In the genomic region with DNA sequence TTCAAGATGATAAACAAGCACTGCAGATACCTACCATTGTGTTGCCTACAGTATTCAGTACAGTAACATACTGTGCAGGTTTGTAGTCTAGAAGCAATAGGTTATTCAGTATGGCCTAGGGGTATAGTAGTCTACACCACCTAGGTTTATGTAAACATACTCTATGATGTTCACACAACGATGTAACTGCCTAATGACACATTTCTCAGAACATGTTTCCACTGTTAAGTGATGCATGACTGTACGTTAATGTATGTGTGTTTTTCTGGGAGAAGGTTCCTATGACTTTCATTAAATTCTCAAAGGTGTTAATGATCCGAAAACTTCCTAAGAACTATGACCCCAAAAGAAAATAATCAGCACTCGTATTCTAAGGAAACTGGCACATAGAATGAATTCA, we compare ENCODE assay signal across 15 cellular contexts. TPM values are rescaled to one million over a fixed set of nuclear protein-coding genes. Genes with fewer than 3 reads are reported as not detected.
A peak's percentile ranks its signal among the peaks of the same experiment; 100 is the strongest.
DNase-seq lines count a peak whose midpoint lies in the region; ATAC-seq, FAIRE-seq and TF ChIP-seq lines count a peak whose summit lies in the region.
"Had no signal": no experiment of that assay in that cellular context is flagged by ENCODE, and none has a peak within 500 bp of the region (broad histone marks: within the 10 kb centered on the region; RNA-seq: fewer than 3 reads in every experiment).

No MANE protein-coding gene starts in this region.

- H3K4me1 ChIP-seq in SJCRH30: no peaks in the 10 kb centered on the region; the same call in 1 of the 2 replicates
- H3K4me1 ChIP-seq in heart left ventricle: peaks cover 0 to 4% (median under 1%) of the 10 kb centered on the region in 12 donors
- H3K4me1 ChIP-seq: BE2C had no signal

- H3K27me3 ChIP-seq in SJCRH30 (no peaks in the 10 kb centered on the region), heart left ventricle (no peaks in the 10 kb centered on the region)
- H3K27me3 ChIP-seq: BE2C, Peyer's patch had no signal

- H3K9me3 ChIP-seq in SJCRH30 (replicated peaks) (no peaks in the 10 kb centered on the region), heart left ventricle (no peaks in the 10 kb centered on the region)
- H3K9me3 ChIP-seq: BE2C, HAP-1, Peyer's patch had no signal

- TF ChIP-seq CTCF in epithelial cell of esophagus (IDR thresholded peaks at IDR 0.05; ENCODE audit: insufficient read depth, low read depth, low read length, missing control alignments): no peak
- no peak for TF ChIP-seq CTCF in heart left ventricle (IDR thresholded peaks at IDR 0.05)

- no peak overlapping the region for H3K4me3 ChIP-seq in epithelial cell of esophagus (ENCODE audit: low read length)
- no peak overlapping the region for H3K4me3 ChIP-seq in SJCRH30
- H3K4me3 ChIP-seq in heart left ventricle: no peak overlapping the region
- H3K4me3 ChIP-seq: HAP-1, Peyer's patch had no signal

- no peak for TF ChIP-seq POLR2A in H54 (IDR thresholded peaks at IDR 0.05; ENCODE audit: low read depth, low read length)
- TF ChIP-seq POLR2A in heart left ventricle (IDR thresholded peaks at IDR 0.05): no peak

- peak; percentile 6 for FAIRE-seq in H54 (lab: Jason Lieb, UNC)

- in situ Hi-C loops in Caki2 (cut with HindIII; ENCODE audit: low pct_unique_long_range_greater_than_20kb, low sequenced_read_pairs) (no loop called here), KBM-7 (cut with MboI; ENCODE audit: low pct_unique_long_range_greater_than_20kb, low sequenced_read_pairs) (no loop called here)

- DNase-seq in Caki2 (ENCODE audit: low read depth): peak; percentile 77
- no peak for DNase-seq in H54 (ENCODE audit: insufficient read length, low spot score)
- DNase-seq in NCI-H345 (lab: John Stamatoyannopoulos, UW): peak; percentile 84
- DNase-seq in epithelial cell of esophagus (ENCODE audit: low read depth): peak; percentile 92
- DNase-seq in SJCRH30: no peak
- DNase-seq in KBM-7: no peak
- no peak for DNase-seq in heart left ventricle
- DNase-seq: ACHN; BE2C; CD4-positive, alpha-beta memory T cell; Kasumi-1; NCI-H524 treated with DMSO at 0.1 percent for 48 hours; Peyer's patch; SHP77 treated with DMSO at 0.1 percent for 48 hours had no signal

- no peak overlapping the region for H3K27ac ChIP-seq in SJCRH30
- no peak overlapping the region for H3K27ac ChIP-seq in heart left ventricle
- H3K27ac ChIP-seq: Peyer's patch had no signal

- intact Hi-C loops in heart left ventricle (cut with DNase I): no loop called here

- H3K36me3 ChIP-seq in SJCRH30 (no peaks in the 10 kb centered on the region), heart left ventricle (no peaks in the 10 kb centered on the region)
- H3K36me3 ChIP-seq: BE2C, HAP-1, Peyer's patch had no signal

- WGBS in heart left ventricle, 4 donors: 84 to 93% (median 90%) methylated on average over 4 of the region's 4 CpGs

- ATAC-seq in heart left ventricle: no peak

RNA-seq across cellular contexts. Expression of a gene that starts 20.9 kb away (rescaled TPM):
- total RNA-seq in Caki2 (2014; rRNA removed; shearing (Covaris generic); ENCODE audit: low replicate concordance): 308 and 396 TPM in 2 replicates
- 398 and 406 TPM in 2 replicates for total RNA-seq in SJCRH30 (2014; rRNA removed; shearing (Covaris generic))
- total RNA-seq in heart left ventricle: 100 to 1,000 TPM; 397 to 784 (median 503) TPM
- 100 to 1,000 TPM; 307 to 388 TPM for polyA plus RNA-seq in heart left ventricle

RNA-seq across cellular contexts. Expression of a gene that starts 44.2 kb away (rescaled TPM):
- 9.3 and 12.6 TPM in 2 replicates for total RNA-seq in Caki2 (2014; rRNA removed; shearing (Covaris generic); ENCODE audit: low replicate concordance)
- 10.2 and 11.7 TPM in 2 replicates for total RNA-seq in SJCRH30 (2014; rRNA removed; shearing (Covaris generic))
- total RNA-seq in heart left ventricle: 10 to 100 TPM in 5 of 9 donors, 1 to 10 TPM in 4; 5.2 to 15.4 (median 10.7) TPM
- 1 to 10 TPM; 5.3 to 7.2 TPM for polyA plus RNA-seq in heart left ventricle

Comparison
In these comparisons a context has a peak if more than half of its experiments do, and no peak if none do; other contexts are left out.
1. DNase-seq: peak in Caki2 (single experiment), NCI-H345 (single experiment) and epithelial cell of esophagus (single experiment); none in H54 (single experiment), SJCRH30 (0 of 2), KBM-7 (single experiment) and heart left ventricle (0 of 5).